In genomic region chr6:3159805-3160781, GRCh38 we compare ENCODE assay signal across 8 cellular contexts.
DNase-seq lines count a peak whose midpoint lies in the region; ATAC-seq lines count a peak whose summit lies in the region.

No MANE protein-coding gene starts in this region.

- DNase-seq in ELF-1 (ENCODE audit: low read depth, low spot score): peak; percentile 61
- peak; percentile 54 for DNase-seq in OCI-M1 (lab: John Stamatoyannopoulos, UW)
- peak; percentile 54 for DNase-seq in activated gamma-delta T cell treated with Interleukin-2 at 50 U/mL for 16 hours
- peak; percentile 54 for DNase-seq in left kidney (ENCODE audit: low read depth, low spot score)
- peak; percentile 59 to 72 (median 65) for DNase-seq in stimulated activated naive CD4-positive, alpha-beta T cell (lab: John Stamatoyannopoulos, UW)
- no peak for DNase-seq in retina
- no peak for DNase-seq in NAMALWA (ENCODE audit: low spot score)

- ATAC-seq in HG03521 (IDR thresholded peaks at IDR 0.05; ENCODE audit: unreplicated experiment): no peak

Comparison
In these comparisons a context has a peak if more than half of its experiments do, and no peak if none do; other contexts are left out.
1. DNase-seq: peak in ELF-1 (single experiment), OCI-M1 (single experiment), activated gamma-delta T cell treated with Interleukin-2 at 50 U/mL for 16 hours (single experiment), left kidney (single experiment) and stimulated activated naive CD4-positive, alpha-beta T cell (6 of 6); none in retina (single experiment) and NAMALWA (single experiment).